23 cellular contexts compared by ENCODE assay signal in the genomic region with DNA sequence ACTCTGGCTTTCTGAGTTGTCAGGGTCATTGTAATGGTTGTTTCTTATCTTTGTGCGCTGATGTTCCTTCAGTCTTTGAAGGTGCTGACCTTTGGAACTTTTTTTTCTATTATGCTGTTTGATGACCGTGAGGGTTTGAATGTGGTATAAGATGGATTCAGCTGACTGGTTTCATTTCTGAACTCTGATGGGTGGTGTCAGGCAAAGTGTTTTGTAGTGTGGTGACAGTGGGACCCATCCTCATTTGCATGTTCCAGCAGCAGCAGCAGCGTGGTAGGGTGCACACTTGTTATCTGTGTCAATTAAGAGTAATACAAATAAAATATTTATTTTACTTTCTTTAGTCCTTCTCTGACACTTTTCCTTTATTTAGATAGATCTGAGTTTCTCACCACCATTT.
A peak's percentile ranks its signal among the peaks of the same experiment; 100 is the strongest.
DNase-seq lines count a peak whose midpoint lies in the region; ATAC-seq and TF ChIP-seq lines count a peak whose summit lies in the region.
"Had no signal": no experiment of that assay in that cellular context is flagged by ENCODE, and none has a peak within 500 bp of the region (broad histone marks: within the 10 kb centered on the region; RNA-seq: fewer than 3 reads in every experiment).

No MANE protein-coding gene starts in this region.

- H4K20me1 ChIP-seq in PC-9 (ENCODE audit: insufficient read depth): no peaks in the 10 kb centered on the region

- H3K9me2 ChIP-seq in PC-9 (ENCODE audit: insufficient read depth): no peaks in the 10 kb centered on the region

- no peak overlapping the region for H3K4me2 ChIP-seq in PC-9

- no peaks in the 10 kb centered on the region for H3F3A ChIP-seq in PC-9 (ENCODE audit: insufficient read depth, low read depth)

- H3K9me3 ChIP-seq in PC-9 (ENCODE audit: insufficient read depth, low read depth): no peaks in the 10 kb centered on the region
- H3K9me3 ChIP-seq: gastrocnemius medialis, HAP-1, sigmoid colon, upper lobe of left lung had no signal

- H3K27ac ChIP-seq in PC-9: no peak overlapping the region
- H3K27ac ChIP-seq: esophagus muscularis mucosa, gastrocnemius medialis, sigmoid colon, upper lobe of left lung had no signal

- H3K79me2 ChIP-seq in PC-9 (ENCODE audit: low read depth): no peaks in the 10 kb centered on the region

- no TSS peak for BruUV-seq in PC-9 (replicated peaks; lab: Mats Ljungman, UMichigan)

- H3K9me3 Mint-ChIP-seq in activated CD4-positive, alpha-beta T cell treated with anti-CD3 and anti-CD28 coated beads, Interleukin-2, amount 10 ng/mL, durations not matched to agents 7 days and 5 days: no peaks in the 10 kb centered on the region

- intact Hi-C loops in PC-9 (cut with micrococcal nuclease; ENCODE audit: unreplicated experiment): no loop called here

- H3K27ac Mint-ChIP-seq in activated CD4-positive, alpha-beta T cell treated with anti-CD3 and anti-CD28 coated beads, Interleukin-2, amount 10 ng/mL, durations not matched to agents 7 days and 5 days: no peak overlapping the region
- H3K27ac Mint-ChIP-seq: activated CD4-positive, alpha-beta memory T cell treated with anti-CD3 and anti-CD28 coated beads for 36 hours; effector memory CD8-positive, alpha-beta T cell had no signal

- no peak overlapping the region for H3K4me3 ChIP-seq in PC-9
- H3K4me3 ChIP-seq: esophagus muscularis mucosa, gastrocnemius medialis, HAP-1, sigmoid colon, upper lobe of left lung had no signal

- H3K27me3 ChIP-seq in PC-9 (ENCODE audit: insufficient read depth, low read depth): no peaks in the 10 kb centered on the region
- H3K27me3 ChIP-seq: esophagus muscularis mucosa, gastrocnemius medialis, sigmoid colon, upper lobe of left lung had no signal

- H3K27me3 Mint-ChIP-seq in activated CD4-positive, alpha-beta T cell treated with anti-CD3 and anti-CD28 coated beads, Interleukin-2, amount 10 ng/mL, durations not matched to agents 7 days and 5 days: no peaks in the 10 kb centered on the region
- H3K27me3 Mint-ChIP-seq: activated CD4-positive, alpha-beta memory T cell treated with anti-CD3 and anti-CD28 coated beads for 36 hours; effector memory CD8-positive, alpha-beta T cell had no signal

- DNase-seq in stimulated activated CD4-positive, alpha-beta T cell treated with anti-CD3 and anti-CD28 coated beads, Interleukin-2, amount 100 ng/mL, for 48 hours: no peak
- no peak for DNase-seq in activated CD4-positive, alpha-beta T cell treated with anti-CD3 and anti-CD28 coated beads, Interleukin-2, amount 10 ng/mL, durations not matched to agents 7 days and 5 days
- no peak for DNase-seq in PC-9
- DNase-seq: activated CD4-positive, alpha-beta memory T cell treated with anti-CD3 and anti-CD28 coated beads for 36 hours; activated CD4-positive, CD25-positive, alpha-beta regulatory T cell; activated gamma-delta T cell; activated T-cell treated with anti-CD3 and anti-CD28 coated beads for 4 hours; effector memory CD8-positive, alpha-beta T cell; gastrocnemius medialis; hypothalamus; Kasumi-1; NCI-H187; NCI-H748 treated with DMSO at 0.1 percent for 48 hours; sigmoid colon; stimulated activated CD4-positive, alpha-beta T cell treated with anti-CD3 and anti-CD28 coated beads, Interleukin-15, amount 100 ng/mL, for 24 hours; upper lobe of left lung had no signal

- POLR2A ChIA-PET in activated CD4-positive, alpha-beta T cell treated with anti-CD3 and anti-CD28 coated beads, Interleukin-2, amount 10 ng/mL, durations not matched to agents 7 days and 5 days (lab: Charles Lee): no interaction called here
- POLR2A ChIA-PET in PC-9 (lab: Charles Lee; ENCODE audit: unreplicated experiment): no interaction called here

- H3K36me3 Mint-ChIP-seq in activated CD4-positive, alpha-beta T cell treated with anti-CD3 and anti-CD28 coated beads, Interleukin-2, amount 10 ng/mL, durations not matched to agents 7 days and 5 days (ENCODE audit: low read depth): no peaks in the 10 kb centered on the region
- H3K36me3 Mint-ChIP-seq: activated CD4-positive, alpha-beta memory T cell treated with anti-CD3 and anti-CD28 coated beads for 36 hours had no signal

- H3K36me3 ChIP-seq in PC-9 (ENCODE audit: low read depth): no peaks in the 10 kb centered on the region
- H3K36me3 ChIP-seq: esophagus muscularis mucosa, gastrocnemius medialis, HAP-1, sigmoid colon, upper lobe of left lung had no signal

- H3K4me3 Mint-ChIP-seq in activated CD4-positive, alpha-beta T cell treated with anti-CD3 and anti-CD28 coated beads, Interleukin-2, amount 10 ng/mL, durations not matched to agents 7 days and 5 days: no peak overlapping the region
- H3K4me3 Mint-ChIP-seq: activated CD4-positive, alpha-beta memory T cell treated with anti-CD3 and anti-CD28 coated beads for 36 hours; effector memory CD8-positive, alpha-beta T cell had no signal

- H2AFZ ChIP-seq in PC-9: no peak overlapping the region

- 0 out of 2 replicates have a peak, but pooled peaks cover 11% of the 10 kb centered on the region for H3K4me1 ChIP-seq in PC-9 (replicated peaks; ENCODE audit: insufficient read depth)
- H3K4me1 ChIP-seq: esophagus muscularis mucosa, gastrocnemius medialis, HAP-1, sigmoid colon, upper lobe of left lung had no signal

- peak; percentile 74 for ATAC-seq in GM18520 (IDR thresholded peaks at IDR 0.05; ENCODE audit: unreplicated experiment)
- ATAC-seq in GM19395 (IDR thresholded peaks at IDR 0.05; ENCODE audit: unreplicated experiment): peak; percentile 77
- peak; percentile 70 for ATAC-seq in HG02885 (IDR thresholded peaks at IDR 0.05; ENCODE audit: poor library complexity, unreplicated experiment)
- ATAC-seq in HG03565 (IDR thresholded peaks at IDR 0.05; ENCODE audit: unreplicated experiment): peak; percentile 47
- ATAC-seq in esophagus mucosa: no peak
- ATAC-seq: effector memory CD8-positive, alpha-beta T cell; gastrocnemius medialis had no signal

- no peak for TF ChIP-seq CTCF in PC-9 (conservative IDR thresholded peaks at IDR 0.05)

- CTCF ChIA-PET in activated CD4-positive, alpha-beta T cell treated with anti-CD3 and anti-CD28 coated beads, Interleukin-2, amount 10 ng/mL, durations not matched to agents 7 days and 5 days (lab: Charles Lee): no interaction called here
- CTCF ChIA-PET in PC-9 (lab: Charles Lee): no interaction called here

- no peaks in the 10 kb centered on the region for H3K4me1 Mint-ChIP-seq in activated CD4-positive, alpha-beta T cell treated with anti-CD3 and anti-CD28 coated beads, Interleukin-2, amount 10 ng/mL, durations not matched to agents 7 days and 5 days
